Comparison of ENCODE assay signal across 26 cellular contexts in the genomic region with DNA sequence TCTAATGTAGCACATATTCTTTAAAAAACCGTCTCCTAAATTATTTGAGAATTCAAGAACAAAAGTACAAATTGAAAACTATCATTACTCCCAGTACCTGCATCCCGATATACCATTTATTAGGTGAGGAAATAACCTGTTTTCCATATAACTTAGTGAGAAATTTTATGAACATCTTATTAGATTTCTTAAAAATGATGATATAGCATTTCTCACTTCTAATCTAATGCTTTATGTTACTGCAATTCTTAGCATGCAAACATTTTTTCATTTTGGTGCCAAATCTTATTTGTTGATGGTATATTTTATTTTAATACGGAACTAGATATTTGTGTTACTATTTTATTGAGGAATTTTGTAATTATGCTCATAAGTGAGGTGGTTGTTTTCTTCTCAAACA.
A peak's percentile ranks its signal among the peaks of the same experiment; 100 is the strongest.
DNase-seq lines count a peak whose midpoint lies in the region; ATAC-seq, FAIRE-seq and TF ChIP-seq lines count a peak whose summit lies in the region.
"Had no signal": no experiment of that assay in that cellular context is flagged by ENCODE, and none has a peak within 500 bp of the region (broad histone marks: within the 10 kb centered on the region; RNA-seq: fewer than 3 reads in every experiment).

No MANE protein-coding gene starts in this region.

- no peaks in the 10 kb centered on the region for H3K4me1 ChIP-seq in HepG2 (ENCODE audit: insufficient read depth, low read length)
- no peaks in the 10 kb centered on the region for H3K4me1 ChIP-seq in right lobe of liver
- no peaks in the 10 kb centered on the region for H3K4me1 ChIP-seq in K562 (replicated peaks in 1 of 2; ENCODE audit: control insufficient read depth in 2 of 2, insufficient read depth in 2 of 2, low read length in 2 of 2)
- no peaks in the 10 kb centered on the region for H3K4me1 ChIP-seq in endodermal cell (ENCODE audit: control insufficient read depth, insufficient read depth, low read length)
- H3K4me1 ChIP-seq: BE2C, BLaER1 had no signal

- ATAC-seq in HepG2 (no peak), right lobe of liver (no peak), K562 (no peak), GM21390 (IDR thresholded peaks at IDR 0.05; ENCODE audit: unreplicated experiment) (no peak)
- ATAC-seq: GM12878 had no signal

- H3K9me1 ChIP-seq in K562 (ENCODE audit: control insufficient read depth, insufficient read depth, low read length) = no peaks in the 10 kb centered on the region

- H3K9ac ChIP-seq in HepG2 (ENCODE audit: insufficient read depth, low read depth, low read length) (no peak overlapping the region), K562 (ENCODE audit: insufficient read depth in 1 of 2, low read depth in 2 of 2, low read length in 2 of 2) (no peak overlapping the region), endodermal cell (ENCODE audit: extremely low read depth, low read length, poor library complexity, severe bottlenecking) (no peak overlapping the region)
- H3K9ac ChIP-seq: BLaER1 had no signal

- H3K27ac Mint-ChIP-seq in endodermal cell = no peak overlapping the region
- H3K27ac Mint-ChIP-seq: CD14-positive monocyte; CD4-positive, alpha-beta memory T cell; CD4-positive, CD25-positive, alpha-beta regulatory T cell; CD8-positive, alpha-beta memory T cell had no signal

- H3K27me3 Mint-ChIP-seq in endodermal cell (ENCODE audit: insufficient read depth) = no peaks in the 10 kb centered on the region
- H3K27me3 Mint-ChIP-seq: CD4-positive, alpha-beta memory T cell; CD4-positive, CD25-positive, alpha-beta regulatory T cell; CD8-positive, alpha-beta memory T cell had no signal

- DNase-seq in HepG2 (ENCODE audit: low spot score) (no peak), right lobe of liver (no peak), K562 (ENCODE audit: extremely low read depth in 1 of 4, low spot score in 3 of 4) (no peak), endodermal cell (no peak), NOMO-1 treated with DMSO at 0.1 percent for 48 hours (lab: John Stamatoyannopoulos, UW; ENCODE audit: unreplicated experiment) (no peak)
- DNase-seq: ACHN; BE2C; C1 segment of cervical spinal cord; CD4-positive, alpha-beta memory T cell; CD4-positive, CD25-positive, alpha-beta regulatory T cell; CD8-positive, alpha-beta memory T cell; COR-L47; DMS 273 treated with DMSO at 0.1 percent for 48 hours; DMS153; DMS53; DMS79; DND-41; EL; GDM1 had no signal

- H3K27me3 ChIP-seq in HepG2 (ENCODE audit: control insufficient read depth in 1 of 2, insufficient read depth in 2 of 2, low read length in 2 of 2) = no peaks in the 10 kb centered on the region
- no peaks in the 10 kb centered on the region for H3K27me3 ChIP-seq in right lobe of liver
- H3K27me3 ChIP-seq in K562 (ENCODE audit: control insufficient read depth in 2 of 2, insufficient read depth in 2 of 2, low read length in 2 of 2) = no peaks in the 10 kb centered on the region
- no peaks in the 10 kb centered on the region for H3K27me3 ChIP-seq in endodermal cell (ENCODE audit: control insufficient read depth, insufficient read depth, low read length, poor library complexity, severe bottlenecking)
- H3K27me3 ChIP-seq: BE2C, BLaER1 had no signal

- 14% methylated on average over 3 of the region's 3 CpGs for WGBS in HepG2 (ENCODE audit: low lambda C conversion rate)
- 46% methylated on average over 3 of the region's 3 CpGs for WGBS in right lobe of liver (ENCODE audit: insufficient coverage, low coverage, low lambda C conversion rate, missing lambda C conversion rate)
- 3% methylated on average over 3 of the region's 3 CpGs for WGBS in K562 (ENCODE audit: insufficient coverage, low coverage, missing lambda C conversion rate)
- 95% methylated on average over 1 of the region's 3 CpGs; no CpG with 5 or more reads in 1 of the 2 experiments for WGBS in endodermal cell (ENCODE audit: insufficient coverage in 1 of 2, insufficient read length in 1 of 2), 2 experiments

- no peaks in the 10 kb centered on the region for H4K20me1 ChIP-seq in HepG2 (ENCODE audit: insufficient read depth, low read length)
- no peaks in the 10 kb centered on the region for H4K20me1 ChIP-seq in K562 (replicated peaks; ENCODE audit: control insufficient read depth, insufficient read depth, low read length)
- H4K20me1 ChIP-seq: BLaER1 had no signal

- H3K4me3 ChIP-seq in HepG2 (replicated peaks in 1 of 3; ENCODE audit: insufficient read depth in 1 of 3, low read depth in 2 of 3, low read length in 3 of 3) (no peak overlapping the region), right lobe of liver (no peak overlapping the region), K562 (no peak overlapping the region), endodermal cell (ENCODE audit: low read length) (peak overlapping the region; percentile 66)
- H3K4me3 ChIP-seq: BLaER1, GM12878 had no signal

- no TSS peak for BruUV-seq in HepG2 (replicated peaks; lab: Mats Ljungman, UMichigan)
- no TSS peak for BruUV-seq in K562 (replicated peaks; lab: Mats Ljungman, UMichigan)

- intact Hi-C loops in HepG2 (cut with micrococcal nuclease; ENCODE audit: unreplicated experiment) = no loop called here
- intact Hi-C loops in right lobe of liver (cut with DNase I) = no loop called here
- intact Hi-C loops in K562 (cut with micrococcal nuclease) = no loop called here

- POLR2A ChIA-PET in HepG2 (lab: Yijun Ruan, JAX) (no interaction called here), K562 (lab: Yijun Ruan, JAX) (no interaction called here)

- no peak for TF ChIP-seq EP300 in HepG2 (IDR thresholded peaks at IDR 0.05; ENCODE audit: low read depth in 2 of 2, low read length in 2 of 2)
- TF ChIP-seq EP300 in HepG2 (CRISPR knock-in tag; IDR thresholded peaks at IDR 0.05; ENCODE audit: borderline replicate concordance) = no peak
- TF ChIP-seq EP300 in K562 (IDR thresholded peaks at IDR 0.05; ENCODE audit: low read length) = no peak

- H2AFZ ChIP-seq in HepG2 (ENCODE audit: low read length) (no peak overlapping the region), K562 (ENCODE audit: low read depth, low read length) (no peak overlapping the region)

- peaks cover 39% of the 10 kb centered on the region for H3K9me3 Mint-ChIP-seq in endodermal cell

- H3K27ac ChIP-seq in HepG2 (ENCODE audit: extremely low read length, insufficient read depth, low read length) (no peak overlapping the region), right lobe of liver (no peak overlapping the region), K562 (ENCODE audit: extremely low read depth, low read depth, low read length) (no peak overlapping the region), endodermal cell (ENCODE audit: low read depth, low read length) (no peak overlapping the region)
- H3K27ac ChIP-seq: 22Rv1, BLaER1 had no signal

- in situ Hi-C loops in HepG2 (cut with HindIII; ENCODE audit: extremely low pct_ligation_motif_present, low pct_unique_long_range_greater_than_20kb) (no loop called here), K562 (cut with MboI) (no loop called here)

- FAIRE-seq in HepG2 (lab: Jason Lieb, UNC) (no peak), K562 (lab: Jason Lieb, UNC) (no peak)
- FAIRE-seq: GM12878, GM12892, GM18507 had no signal

- H3K4me3 Mint-ChIP-seq in endodermal cell = no peak overlapping the region
- H3K4me3 Mint-ChIP-seq: CD14-positive monocyte; CD4-positive, alpha-beta memory T cell; CD4-positive, CD25-positive, alpha-beta regulatory T cell; CD8-positive, alpha-beta memory T cell had no signal

- TF ChIP-seq RAD21 in HepG2 (CRISPR knock-in tag; IDR thresholded peaks at IDR 0.05) (no peak), K562 (CRISPR knock-in tag; conservative IDR thresholded peaks at IDR 0.05 in 1 of 2, IDR thresholded peaks at IDR 0.05 in 1 of 2) (no peak)

- H3K36me3 ChIP-seq in HepG2 (replicated peaks in 1 of 2; ENCODE audit: control insufficient read depth in 1 of 2, insufficient read depth in 2 of 2, low read length in 2 of 2) = no peaks in the 10 kb centered on the region
- H3K36me3 ChIP-seq in right lobe of liver = no peaks in the 10 kb centered on the region
- no peaks in the 10 kb centered on the region for H3K36me3 ChIP-seq in K562 (ENCODE audit: control insufficient read depth, insufficient read depth, low read length)
- no peaks in the 10 kb centered on the region for H3K36me3 ChIP-seq in endodermal cell (ENCODE audit: control insufficient read depth, insufficient read depth, low read length)
- H3K36me3 ChIP-seq: BE2C, BLaER1 had no signal

- H3K4me1 Mint-ChIP-seq in endodermal cell = no peaks in the 10 kb centered on the region
- H3K4me1 Mint-ChIP-seq: CD14-positive monocyte; CD4-positive, alpha-beta memory T cell; CD4-positive, CD25-positive, alpha-beta regulatory T cell; CD8-positive, alpha-beta memory T cell had no signal

- no peak for TF ChIP-seq POLR2A in HepG2 (IDR thresholded peaks at IDR 0.05; ENCODE audit: insufficient read depth in 1 of 2, low read depth in 2 of 2, low read length in 2 of 2)
- TF ChIP-seq POLR2A in right lobe of liver (IDR thresholded peaks at IDR 0.05) = no peak
- TF ChIP-seq POLR2A in K562 (conservative IDR thresholded peaks at IDR 0.05) = no peak

- peaks cover 57% of the 10 kb centered on the region for H3K9me3 ChIP-seq in HepG2 (ENCODE audit: low read length)
- no peaks in the 10 kb centered on the region for H3K9me3 ChIP-seq in right lobe of liver
- H3K9me3 ChIP-seq in K562 (replicated peaks; ENCODE audit: control insufficient read depth, insufficient read depth, low read depth, low read length) = no peaks in the 10 kb centered on the region
- peaks cover 45% of the 10 kb centered on the region for H3K9me3 ChIP-seq in endodermal cell (ENCODE audit: control insufficient read depth, low read length)
- H3K9me3 ChIP-seq: BE2C had no signal

- H3K36me3 Mint-ChIP-seq in endodermal cell (ENCODE audit: low read depth) = peaks cover 8% of the 10 kb centered on the region
- H3K36me3 Mint-ChIP-seq: CD14-positive monocyte; CD4-positive, alpha-beta memory T cell; CD4-positive, CD25-positive, alpha-beta regulatory T cell had no signal

- H3K4me2 ChIP-seq in HepG2 (ENCODE audit: low read depth, low read length) = no peak overlapping the region
- no peak overlapping the region for H3K4me2 ChIP-seq in K562 (ENCODE audit: insufficient read depth, low read length)
- H3K4me2 ChIP-seq: BLaER1 had no signal

- CTCF ChIA-PET in HepG2 (lab: Yijun Ruan, JAX; ENCODE audit: low intra/inter-chr PET ratio, low total read pairs) (no interaction called here), K562 (lab: Yijun Ruan, JAX; ENCODE audit: low intra/inter-chr PET ratio) (no interaction called here)

- TF ChIP-seq CTCF in HepG2 (CRISPR knock-in tag; IDR thresholded peaks at IDR 0.05) = no peak
- no peak for TF ChIP-seq CTCF in right lobe of liver (IDR thresholded peaks at IDR 0.05)
- no peak for TF ChIP-seq CTCF in K562 (IDR thresholded peaks at IDR 0.05 in 2 of 3, conservative IDR thresholded peaks at IDR 0.05 in 1 of 3; ENCODE audit: insufficient read depth in 2 of 3, low read depth in 1 of 3, low read length in 3 of 3)
- no peak for TF ChIP-seq CTCF in endodermal cell (conservative IDR thresholded peaks at IDR 0.05)

- H3K79me2 ChIP-seq in HepG2 (ENCODE audit: insufficient read depth, low read length) (no peaks in the 10 kb centered on the region), K562 (ENCODE audit: control insufficient read depth, insufficient read depth, low read length) (no peaks in the 10 kb centered on the region)

TF ChIP-seq in HepG2, 621 proteins besides CTCF, POLR2A, EP300 and RAD21 (continues in another document):
- peak; percentile 81 to 88 for TF ChIP-seq MAFK (conservative IDR thresholded peaks at IDR 0.05 in 1 of 2, IDR thresholded peaks at IDR 0.05 in 1 of 2; ENCODE audit: low read length in 2 of 2)

TF ChIP-seq in K562, 482 proteins besides CTCF, POLR2A, EP300 and RAD21 (continues in another document):
- peak; percentile 32; the same call in 1 of the 2 replicates for TF ChIP-seq C11orf30 (IDR thresholded peaks at IDR 0.05; ENCODE audit: low read depth)
